ENCODE assay signal across 1 cellular context in the genomic region with DNA sequence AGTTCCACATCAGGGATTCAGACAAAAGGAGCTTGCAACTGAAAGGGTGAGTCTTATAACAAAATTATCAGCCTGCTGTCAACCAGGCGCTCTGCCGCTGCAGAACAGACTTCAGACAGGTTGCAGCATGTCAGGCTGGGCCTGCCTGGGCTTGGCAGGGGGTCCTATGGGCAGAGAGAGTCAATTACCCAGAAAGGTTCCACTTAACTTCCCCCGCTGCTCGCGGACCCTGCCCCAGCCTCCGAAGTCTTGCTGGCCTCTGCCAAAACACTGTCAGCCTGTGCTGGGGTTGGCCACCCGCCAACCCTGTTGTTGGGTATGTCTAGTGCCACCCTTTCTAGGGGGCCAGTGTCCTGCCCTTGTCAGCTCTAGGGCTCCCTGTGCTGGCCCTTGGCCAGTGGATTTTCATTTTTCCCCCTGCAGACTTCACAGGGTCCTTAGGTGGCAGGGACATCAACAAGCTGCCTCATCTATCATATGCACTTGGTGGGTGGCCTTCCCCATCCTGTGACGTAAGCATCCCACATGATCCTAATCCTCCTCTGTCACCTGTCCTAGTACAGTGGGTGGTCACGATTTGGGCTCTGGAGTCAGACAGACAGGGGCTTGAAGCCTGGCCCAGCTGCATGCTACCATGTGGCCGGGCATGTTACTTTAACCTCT.
TF ChIP-seq lines count a peak whose summit lies in the region.

No MANE protein-coding gene starts in this region.

TF ChIP-seq in SK-N-SH treated with all-trans-retinoic acid at 6 μM for 48 hours, 23 proteins besides CTCF, POLR2A, EP300 and RAD21 (continued from another document):
- TF ChIP-seq ESRRG (CRISPR knock-in tag; IDR thresholded peaks at IDR 0.05) (no peak), ZNF565 (CRISPR knock-in tag; conservative IDR thresholded peaks at IDR 0.05; ENCODE audit: low read depth) (no peak), CSDC2 (CRISPR knock-in tag; IDR thresholded peaks at IDR 0.05) (no peak), ARNTL (CRISPR knock-in tag; IDR thresholded peaks at IDR 0.05; ENCODE audit: borderline replicate concordance, low read depth) (no peak), POU6F1 (CRISPR knock-in tag; IDR thresholded peaks at IDR 0.05; ENCODE audit: borderline replicate concordance, low read depth) (no peak), ZNF70 (CRISPR knock-in tag; IDR thresholded peaks at IDR 0.05) (no peak), PPARA (CRISPR knock-in tag; IDR thresholded peaks at IDR 0.05; ENCODE audit: borderline replicate concordance) (no peak), ISL1 (CRISPR knock-in tag; IDR thresholded peaks at IDR 0.05) (no peak), RARB (CRISPR knock-in tag; IDR thresholded peaks at IDR 0.05) (no peak), SNAI2 (CRISPR knock-in tag; IDR thresholded peaks at IDR 0.05) (no peak), GLIS3 (CRISPR knock-in tag; IDR thresholded peaks at IDR 0.05) (no peak)
- TF ChIP-seq, protein P1, sequence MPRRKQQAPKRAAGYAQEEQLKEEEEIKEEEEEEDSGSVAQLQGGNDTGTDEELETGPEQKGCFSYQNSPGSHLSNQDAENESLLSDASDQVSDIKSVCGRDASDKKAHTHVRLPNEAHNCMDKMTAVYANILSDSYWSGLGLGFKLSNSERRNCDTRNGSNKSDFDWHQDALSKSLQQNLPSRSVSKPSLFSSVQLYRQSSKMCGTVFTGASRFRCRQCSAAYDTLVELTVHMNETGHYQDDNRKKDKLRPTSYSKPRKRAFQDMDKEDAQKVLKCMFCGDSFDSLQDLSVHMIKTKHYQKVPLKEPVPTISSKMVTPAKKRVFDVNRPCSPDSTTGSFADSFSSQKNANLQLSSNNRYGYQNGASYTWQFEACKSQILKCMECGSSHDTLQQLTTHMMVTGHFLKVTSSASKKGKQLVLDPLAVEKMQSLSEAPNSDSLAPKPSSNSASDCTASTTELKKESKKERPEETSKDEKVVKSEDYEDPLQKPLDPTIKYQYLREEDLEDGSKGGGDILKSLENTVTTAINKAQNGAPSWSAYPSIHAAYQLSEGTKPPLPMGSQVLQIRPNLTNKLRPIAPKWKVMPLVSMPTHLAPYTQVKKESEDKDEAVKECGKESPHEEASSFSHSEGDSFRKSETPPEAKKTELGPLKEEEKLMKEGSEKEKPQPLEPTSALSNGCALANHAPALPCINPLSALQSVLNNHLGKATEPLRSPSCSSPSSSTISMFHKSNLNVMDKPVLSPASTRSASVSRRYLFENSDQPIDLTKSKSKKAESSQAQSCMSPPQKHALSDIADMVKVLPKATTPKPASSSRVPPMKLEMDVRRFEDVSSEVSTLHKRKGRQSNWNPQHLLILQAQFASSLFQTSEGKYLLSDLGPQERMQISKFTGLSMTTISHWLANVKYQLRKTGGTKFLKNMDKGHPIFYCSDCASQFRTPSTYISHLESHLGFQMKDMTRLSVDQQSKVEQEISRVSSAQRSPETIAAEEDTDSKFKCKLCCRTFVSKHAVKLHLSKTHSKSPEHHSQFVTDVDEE (CRISPR knock-in tag; IDR thresholded peaks at IDR 0.05) = no peak
TF ChIP-seq in SK-N-SH treated with all-trans-retinoic acid at 6 μM for 48 hours: peak in this region for 0.
